1 cellular context compared by ENCODE assay signal in the genomic region with DNA sequence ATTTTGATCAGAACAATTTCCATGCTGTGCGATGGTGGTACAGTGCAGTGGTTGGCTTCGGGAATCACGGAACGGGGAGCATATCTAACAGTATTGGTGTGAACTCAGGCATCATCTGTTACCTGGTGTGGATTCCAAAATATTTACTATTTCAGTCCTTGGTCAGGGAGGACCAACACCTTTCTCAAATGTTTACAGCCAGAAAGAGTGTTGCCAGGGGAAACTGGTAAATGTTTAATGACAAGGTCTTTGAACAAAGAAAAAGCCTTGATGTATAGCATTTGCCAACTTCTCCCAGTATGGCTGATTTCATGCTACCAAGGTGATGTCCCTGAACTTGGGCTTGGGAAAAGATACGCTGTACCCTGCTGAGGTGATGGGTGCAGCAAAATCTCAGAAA.
TF ChIP-seq lines count a peak whose summit lies in the region.

No MANE protein-coding gene starts in this region.

TF ChIP-seq in HepG2, 621 proteins besides CTCF, POLR2A, EP300 and RAD21 (continued from another document):
- TF ChIP-seq, protein P1, sequence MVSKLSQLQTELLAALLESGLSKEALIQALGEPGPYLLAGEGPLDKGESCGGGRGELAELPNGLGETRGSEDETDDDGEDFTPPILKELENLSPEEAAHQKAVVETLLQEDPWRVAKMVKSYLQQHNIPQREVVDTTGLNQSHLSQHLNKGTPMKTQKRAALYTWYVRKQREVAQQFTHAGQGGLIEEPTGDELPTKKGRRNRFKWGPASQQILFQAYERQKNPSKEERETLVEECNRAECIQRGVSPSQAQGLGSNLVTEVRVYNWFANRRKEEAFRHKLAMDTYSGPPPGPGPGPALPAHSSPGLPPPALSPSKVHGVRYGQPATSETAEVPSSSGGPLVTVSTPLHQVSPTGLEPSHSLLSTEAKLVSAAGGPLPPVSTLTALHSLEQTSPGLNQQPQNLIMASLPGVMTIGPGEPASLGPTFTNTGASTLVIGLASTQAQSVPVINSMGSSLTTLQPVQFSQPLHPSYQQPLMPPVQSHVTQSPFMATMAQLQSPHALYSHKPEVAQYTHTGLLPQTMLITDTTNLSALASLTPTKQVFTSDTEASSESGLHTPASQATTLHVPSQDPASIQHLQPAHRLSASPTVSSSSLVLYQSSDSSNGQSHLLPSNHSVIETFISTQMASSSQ (IDR thresholded peaks at IDR 0.05; ENCODE audit: low read depth) = peak; percentile 32; the same call in 1 of the 2 replicates
- TF ChIP-seq, protein P1 (CRISPR knock-in tag; IDR thresholded peaks at IDR 0.05; ENCODE audit: borderline replicate concordance) = no peak
- TF ChIP-seq, protein P2, sequence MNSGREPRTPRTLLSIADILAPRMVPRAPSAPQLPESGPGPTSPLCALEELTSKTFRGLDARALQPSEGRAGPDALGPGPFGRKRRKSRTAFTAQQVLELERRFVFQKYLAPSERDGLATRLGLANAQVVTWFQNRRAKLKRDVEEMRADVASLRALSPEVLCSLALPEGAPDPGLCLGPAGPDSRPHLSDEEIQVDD (CRISPR knock-in tag; IDR thresholded peaks at IDR 0.05; ENCODE audit: borderline replicate concordance) = no peak
- peak; percentile 69 for TF ChIP-seq RFX1 (IDR thresholded peaks at IDR 0.05)
- peak; percentile 68 for TF ChIP-seq RFX3 (CRISPR knock-in tag; IDR thresholded peaks at IDR 0.05)
- TF ChIP-seq ZSCAN25 (CRISPR knock-in tag; IDR thresholded peaks at IDR 0.05) = no peak
- TF ChIP-seq TBX3 (IDR thresholded peaks at IDR 0.05; ENCODE audit: borderline replicate concordance) = 0 out of 2 replicates have a peak, but pooled peaks have one; percentile 16
- 0 out of 2 replicates have a peak, but pooled peaks have one; percentile 13 for TF ChIP-seq SOX5 (CRISPR knock-in tag; IDR thresholded peaks at IDR 0.05; ENCODE audit: borderline replicate concordance)
